ENCODE assay signal across 1 cellular context in the genomic region with DNA sequence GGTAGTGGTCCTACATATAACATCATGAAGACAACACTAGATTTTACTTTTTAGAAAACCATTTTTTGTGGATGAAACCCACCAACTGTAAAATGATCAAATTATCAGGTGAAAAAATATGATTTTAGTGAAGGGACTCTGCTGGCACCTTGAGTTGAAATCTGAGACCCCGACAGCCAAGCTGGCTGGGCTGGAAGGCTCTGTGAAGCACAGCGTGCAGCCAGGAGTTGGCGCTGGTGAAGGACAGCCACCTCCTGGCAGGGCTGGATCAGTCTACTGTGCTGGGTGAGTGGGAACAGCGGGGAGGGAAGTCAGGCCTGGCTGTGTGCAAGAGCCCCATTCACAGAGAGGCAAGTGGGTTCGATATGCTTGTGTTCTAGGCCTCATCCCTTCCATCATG.
TF ChIP-seq lines count a peak whose summit lies in the region.

No MANE protein-coding gene starts in this region.

TF ChIP-seq in GM23338, 12 proteins besides CTCF, POLR2A, EP300 and RAD21 (continued from another document):
- no peak for TF ChIP-seq JUNB (IDR thresholded peaks at IDR 0.05; ENCODE audit: unreplicated experiment)
